In the genomic region with DNA sequence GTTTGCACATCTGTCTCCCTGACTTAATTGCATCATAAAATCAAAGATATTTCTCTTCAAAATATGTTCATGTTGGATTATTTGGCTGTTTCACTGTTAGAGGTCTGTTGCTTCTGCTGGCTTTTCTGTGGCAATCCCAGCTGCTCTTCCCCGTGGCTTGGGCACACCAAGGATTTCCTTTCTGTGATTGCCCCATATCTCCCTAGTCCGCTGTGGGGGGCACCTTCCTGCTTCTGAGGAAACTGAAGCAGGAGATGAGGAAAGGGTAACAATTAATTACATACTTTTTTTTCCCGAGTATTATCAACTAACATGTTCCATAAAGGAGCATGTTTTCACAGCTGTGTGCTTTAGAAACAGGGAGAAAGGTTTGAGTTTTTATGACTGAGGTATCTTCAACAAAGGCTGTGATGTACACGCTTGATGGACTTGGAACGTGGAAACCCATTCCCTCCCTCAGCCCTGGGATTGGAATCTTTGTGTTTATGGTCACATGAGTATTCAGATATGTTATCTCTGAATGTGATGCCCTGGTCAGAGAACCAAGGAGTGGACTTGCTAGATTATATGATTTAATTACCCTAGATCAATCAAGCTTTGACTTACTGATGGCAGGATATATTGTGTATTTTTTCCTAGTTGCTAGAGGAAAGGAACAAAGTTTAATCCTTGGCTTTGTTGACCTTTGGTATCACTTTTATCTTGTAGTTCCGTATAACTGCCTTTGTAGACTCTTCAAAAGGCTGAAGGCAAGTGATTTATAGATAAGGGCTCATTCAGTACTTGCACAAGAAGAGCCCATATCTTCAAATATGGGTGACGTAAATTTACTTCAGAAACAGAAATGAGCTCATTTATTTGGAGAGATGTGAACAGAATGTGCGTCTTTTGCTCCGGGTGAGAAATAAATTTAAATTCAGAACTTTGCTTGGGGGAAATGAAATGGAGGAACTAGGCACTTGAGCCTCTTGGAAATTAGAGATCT, we compare ENCODE assay signal across 9 cellular contexts. TPM values are rescaled to one million over a fixed set of nuclear protein-coding genes. Genes with fewer than 3 reads are reported as not detected.
A peak's percentile ranks its signal among the peaks of the same experiment; 100 is the strongest.
DNase-seq lines count a peak whose midpoint lies in the region; ATAC-seq, FAIRE-seq and TF ChIP-seq lines count a peak whose summit lies in the region.
"Had no signal": no experiment of that assay in that cellular context is flagged by ENCODE, and none has a peak within 500 bp of the region (broad histone marks: within the 10 kb centered on the region; RNA-seq: fewer than 3 reads in every experiment).

No MANE protein-coding gene starts in this region.

- no peak for FAIRE-seq in GM19239 (lab: Jason Lieb, UNC)

- in situ Hi-C loops in GM23248 (cut with MboI): no loop called here

- H4K20me1 ChIP-seq in GM23248 (ENCODE audit: insufficient read depth): no peaks in the 10 kb centered on the region

- no peaks in the 10 kb centered on the region for H3K27me3 ChIP-seq in right cardiac atrium (ENCODE audit: control insufficient read depth, insufficient read depth)
- H3K27me3 ChIP-seq in right lobe of liver: no peaks in the 10 kb centered on the region
- no peaks in the 10 kb centered on the region for H3K27me3 ChIP-seq in uterus
- no peaks in the 10 kb centered on the region for H3K27me3 ChIP-seq in GM23248 (replicated peaks; ENCODE audit: insufficient read depth)

- H3K4me3 ChIP-seq in right cardiac atrium (ENCODE audit: low read length) (no peak overlapping the region), right lobe of liver (no peak overlapping the region), uterus (no peak overlapping the region), GM23248 (no peak overlapping the region)

- TF ChIP-seq CTCF in right lobe of liver (IDR thresholded peaks at IDR 0.05) (no peak), uterus (IDR thresholded peaks at IDR 0.05) (no peak)

- peak overlapping the region; percentile 73 for H3K27ac Mint-ChIP-seq in activated naive CD8-positive, alpha-beta T cell

- ATAC-seq in right cardiac atrium: peak; percentile 41 to 74
- peak; percentile 22 to 47 (median 38) for ATAC-seq in right lobe of liver
- ATAC-seq in HG02588 (IDR thresholded peaks at IDR 0.05; ENCODE audit: unreplicated experiment): no peak

- H3K36me3 Mint-ChIP-seq in activated naive CD8-positive, alpha-beta T cell: peaks cover 24% of the 10 kb centered on the region

- H3K9me2 ChIP-seq in GM23248 (ENCODE audit: insufficient read depth): no peaks in the 10 kb centered on the region

- peaks cover 27% of the 10 kb centered on the region for H3K79me2 ChIP-seq in GM23248 (ENCODE audit: insufficient read depth)

- no peaks in the 10 kb centered on the region for H3K27me3 Mint-ChIP-seq in activated naive CD8-positive, alpha-beta T cell

- DNase-seq in right cardiac atrium: no peak
- DNase-seq in cardiac septum (ENCODE audit: low spot score): no peak
- DNase-seq in right lobe of liver: no peak
- peak in 1 of 2 donors; percentile 44 for DNase-seq in uterus
- no peak for DNase-seq in GM19239 (ENCODE audit: insufficient read length, low spot score)
- DNase-seq in GM23248: no peak

- WGBS in right cardiac atrium: 57% methylated on average over 9 of the region's 9 CpGs
- 33% methylated on average over 9 of the region's 9 CpGs for WGBS in right lobe of liver (ENCODE audit: insufficient coverage, low coverage, low lambda C conversion rate, missing lambda C conversion rate)
- WGBS in GM23248 (ENCODE audit: low coverage in 1 of 2, low lambda C conversion rate in 2 of 2, missing lambda C conversion rate in 2 of 2), 2 experiments: 91 to 92% methylated on average over 9 of the region's 9 CpGs

- H2AFZ ChIP-seq in GM23248: no peak overlapping the region

- H3K9ac ChIP-seq in GM23248: no peak overlapping the region
- H3K9ac ChIP-seq: KMS-11 had no signal

- peaks cover 28% of the 10 kb centered on the region for H3K4me1 Mint-ChIP-seq in activated naive CD8-positive, alpha-beta T cell (ENCODE audit: low read depth)

- TF ChIP-seq POLR2A in right lobe of liver (IDR thresholded peaks at IDR 0.05) (no peak), uterus (IDR thresholded peaks at IDR 0.05) (no peak)

- H3K4me2 ChIP-seq in GM23248 (ENCODE audit: unreplicated experiment): no peak overlapping the region
- H3K4me2 ChIP-seq: KMS-11 had no signal

- H3K36me3 ChIP-seq in right lobe of liver (no peaks in the 10 kb centered on the region), uterus (no peaks in the 10 kb centered on the region), GM23248 (ENCODE audit: low read depth) (no peaks in the 10 kb centered on the region; the same call in 1 of the 2 replicates)

- peak overlapping the region; percentile 40 for H3K4me3 Mint-ChIP-seq in activated naive CD8-positive, alpha-beta T cell

- intact Hi-C loops in right cardiac atrium (cut with DNase I) (no loop called here), cardiac septum (cut with DNase I) (no loop called here), right lobe of liver (cut with DNase I) (no loop called here), uterus (cut with DNase I; ENCODE audit: low total_unique reads) (no loop called here)

- peaks cover 7% of the 10 kb centered on the region for H3K9me3 Mint-ChIP-seq in activated naive CD8-positive, alpha-beta T cell (ENCODE audit: low read depth)

- H3K27ac ChIP-seq in right cardiac atrium (ENCODE audit: low read length) (no peak overlapping the region), right lobe of liver (peak overlapping the region; percentile 71 to 87 (median 82)), uterus (peak overlapping the region; percentile 70 to 71), GM23248 (no peak overlapping the region)
- H3K27ac ChIP-seq: KMS-11 had no signal

- H3K4me1 ChIP-seq in right cardiac atrium (ENCODE audit: control insufficient read depth, insufficient read depth, low read length) (peaks cover 1% of the 10 kb centered on the region), right lobe of liver (peaks cover 2 to 55% (median 23%) of the 10 kb centered on the region in 4 donors), uterus (peaks cover 4 to 8% of the 10 kb centered on the region in 2 donors), GM23248 (ENCODE audit: insufficient read depth) (peaks cover 17% of the 10 kb centered on the region)

- peaks cover 20% of the 10 kb centered on the region for H3F3A ChIP-seq in GM23248 (ENCODE audit: insufficient read depth)

- no peaks in the 10 kb centered on the region for H3K9me3 ChIP-seq in right cardiac atrium (ENCODE audit: control insufficient read depth, low read length)
- H3K9me3 ChIP-seq in right lobe of liver: no peaks in the 10 kb centered on the region
- H3K9me3 ChIP-seq in uterus: no peaks in the 10 kb centered on the region
- no peaks in the 10 kb centered on the region for H3K9me3 ChIP-seq in GM23248 (ENCODE audit: low read depth)

RNA-seq across cellular contexts. Expression of a gene that starts 46.7 kb away (rescaled TPM):
- total RNA-seq in right cardiac atrium (10 to 100 TPM in 2 of 4 donors, 1 to 10 TPM in 2; 8.0 to 10.9 (median 10.0) TPM), cardiac septum (9.7 TPM), right lobe of liver (10 to 100 TPM in 1 of 6 experiments, 1 to 10 TPM in 5; 6.0 to 11.1 (median 8.0) TPM), uterus (10 to 100 TPM in 3 of 4 donors, under 1 TPM in 1; 0.51 to 87.1 (median 17.9) TPM)
- polyA plus RNA-seq in right cardiac atrium (6.3 TPM), GM23248 (2016; fragmentation: Nextera tagmentation; extraction: Ambion mirVana) (14.1 and 17.2 TPM in 2 replicates)
- 4.6 and 7.7 TPM in 2 replicates for total RNA-seq in GM23248 (2014; rRNA removed; shearing (Covaris generic))

RNA-seq across cellular contexts. Expression of a gene that starts 53.5 kb away (rescaled TPM):
- total RNA-seq in right cardiac atrium (10 to 100 TPM; 13.0 to 19.0 (median 14.2) TPM), cardiac septum (9.2 TPM), right lobe of liver (10 to 100 TPM in 1 of 6 experiments, 1 to 10 TPM in 5; 8.1 to 13.8 (median 8.8) TPM), uterus (10 to 100 TPM in 2 of 4 donors, 1 to 10 TPM in 2; 5.1 to 34.4 (median 16.9) TPM)
- polyA plus RNA-seq in right cardiac atrium (8.1 TPM), GM23248 (2016; fragmentation: Nextera tagmentation; extraction: Ambion mirVana) (8.2 and 8.5 TPM in 2 replicates)
- 2.5 and 12.2 TPM in 2 replicates for total RNA-seq in GM23248 (2014; rRNA removed; shearing (Covaris generic))

Comparison
In these comparisons a context has a peak if more than half of its experiments do, and no peak if none do; other contexts are left out.
1. H3K27ac ChIP-seq: peak in right lobe of liver (3 of 3) and uterus (2 of 2); none in right cardiac atrium (single experiment) and GM23248 (single experiment).